14 cellular contexts compared by ENCODE assay signal in the genomic region with DNA sequence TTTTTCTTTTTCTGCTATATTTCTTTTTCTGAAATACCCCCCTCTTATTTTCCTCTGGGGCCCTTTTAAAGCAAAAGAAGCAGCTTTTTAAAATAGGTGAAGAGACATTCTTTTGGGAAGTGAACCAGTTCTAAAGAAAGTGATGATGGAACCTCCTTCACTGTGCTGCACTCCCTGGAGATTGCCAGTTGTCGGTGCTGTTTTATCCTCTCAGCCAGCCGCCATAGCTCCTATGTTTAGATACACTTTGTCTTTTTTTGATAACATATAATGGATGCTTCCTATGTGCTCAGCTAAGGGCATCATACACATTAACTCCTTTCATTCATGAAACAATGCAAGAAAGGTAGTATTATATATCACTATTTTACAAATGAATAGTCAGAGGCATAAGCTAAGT. TPM values are rescaled to one million over a fixed set of nuclear protein-coding genes. Genes with fewer than 3 reads are reported as not detected.
DNase-seq lines count a peak whose midpoint lies in the region; ATAC-seq and TF ChIP-seq lines count a peak whose summit lies in the region.
"Had no signal": no experiment of that assay in that cellular context is flagged by ENCODE, and none has a peak within 500 bp of the region (broad histone marks: within the 10 kb centered on the region; RNA-seq: fewer than 3 reads in every experiment).

No MANE protein-coding gene starts in this region.

- no peak overlapping the region for H3K14ac ChIP-seq in IMR-90 (replicated peaks; ENCODE audit: low read depth, low read length)

- CTCF ChIA-PET in AG04450 (lab: Charles Lee), result interaction anchor here (0.6 to 1.4 kb wide), 15 partner anchors 9 to 281 kb away, joined by 3 to 7 read pairs (median 3); no protein-coding TSS in a partner anchor
- CTCF ChIA-PET in IMR-90 (lab: Yijun Ruan, JAX), result interaction anchor here (0.8 to 0.9 kb wide), 2 partner anchors 11 kb away, joined by 3 to 5 read pairs; no protein-coding TSS in a partner anchor

- no peak overlapping the region for H2BK120ac ChIP-seq in IMR-90 (ENCODE audit: low read depth, low read length)

- peak; percentile 56 for TF ChIP-seq RAD21 in IMR-90 (IDR thresholded peaks at IDR 0.05; ENCODE audit: low read length)

- no peak overlapping the region for H3K18ac ChIP-seq in IMR-90 (ENCODE audit: low read depth, low read length)

- no CpG with 5 or more reads among the region's 2 CpGs for WGBS in IMR-90 (ENCODE audit: extremely low coverage in 2 of 2, insufficient read length in 1 of 2), 2 experiments

- no peaks in the 10 kb centered on the region for H3K4me1 ChIP-seq in IMR-90 (ENCODE audit: control insufficient read depth, insufficient read depth, low read length)
- H3K4me1 ChIP-seq: BLaER1, stomach had no signal

- no peaks in the 10 kb centered on the region for H4K20me1 ChIP-seq in IMR-90 (ENCODE audit: insufficient read depth, low read length)
- H4K20me1 ChIP-seq: BLaER1 had no signal

- no peaks in the 10 kb centered on the region for H3K36me3 ChIP-seq in IMR-90 (ENCODE audit: control insufficient read depth, insufficient read depth, low read length)
- H3K36me3 ChIP-seq: BLaER1, stomach had no signal

- H3K56ac ChIP-seq in IMR-90 (ENCODE audit: extremely low read depth, insufficient read depth, low read length), result 0 out of 2 replicates have a peak overlapping the region, but pooled peaks have one; percentile 9

- POLR2A ChIA-PET in AG04450 (lab: Yijun Ruan, JAX), result no interaction called here
- POLR2A ChIA-PET in IMR-90 (lab: Charles Lee; ENCODE audit: unreplicated experiment), result no interaction called here

- no peak overlapping the region for H4K5ac ChIP-seq in IMR-90 (ENCODE audit: low read depth, low read length)

- H3K27me3 ChIP-seq in AG04450 (ENCODE audit: control insufficient read depth, insufficient read depth, low read length) (no peaks in the 10 kb centered on the region), IMR-90 (ENCODE audit: control insufficient read depth, insufficient read depth, low read length) (no peaks in the 10 kb centered on the region)
- H3K27me3 ChIP-seq: BLaER1, stomach had no signal

- no peak overlapping the region for H2AFZ ChIP-seq in IMR-90 (replicated peaks; ENCODE audit: low read length, poor library complexity)

- H2BK20ac ChIP-seq in IMR-90 (ENCODE audit: low read depth, low read length), result no peak overlapping the region

- H3K4me3 ChIP-seq in AG04450 (ENCODE audit: low read depth, low read length), result no peak overlapping the region
- H3K4me3 ChIP-seq in IMR-90 (ENCODE audit: insufficient read depth, low read depth, low read length), result no peak overlapping the region
- H3K4me3 ChIP-seq: BLaER1, stomach had no signal

- no peak overlapping the region for H4K8ac ChIP-seq in IMR-90 (ENCODE audit: low read depth in 2 of 2, low read length in 2 of 2)

- ATAC-seq in IMR-90 (ENCODE audit: low read depth) (peak; percentile 94), left colon (peak; percentile 51)
- ATAC-seq: natural killer cell treated with Interleukin-12 subunit alpha and Interleukin-12 subunit beta and Interleukin-15 and Interleukin-18, amount 100 ng/mL, for 72 hours had no signal

- no peaks in the 10 kb centered on the region for H3K79me1 ChIP-seq in IMR-90 (ENCODE audit: low read depth in 1 of 2, low read length in 2 of 2)

- H2BK15ac ChIP-seq in IMR-90 (ENCODE audit: low read depth, low read length), result no peak overlapping the region

- no peak overlapping the region for H3K23ac ChIP-seq in IMR-90 (ENCODE audit: low read depth, low read length)

- H4K91ac ChIP-seq in IMR-90 (ENCODE audit: insufficient read depth, low read depth, low read length), result no peak overlapping the region

- H2BK5ac ChIP-seq in IMR-90 (ENCODE audit: low read depth, low read length, poor library complexity, severe bottlenecking), result no peak overlapping the region

- H2AK5ac ChIP-seq in IMR-90 (ENCODE audit: low read depth, low read length), result no peak overlapping the region

- dilution Hi-C loops in IMR-90 (cut with HindIII; ENCODE audit: low sequenced_read_pairs, unreplicated experiment), result no loop called here

- DNase-seq in AG04450 (ENCODE audit: low read depth, low spot score) (no peak), IMR-90 (peak; percentile 28), cerebellar cortex (ENCODE audit: low spot score) (peak; percentile 7), left colon (no peak), DMS114 treated with DMSO at 0.1 percent for 48 hours (lab: John Stamatoyannopoulos, UW; ENCODE audit: unreplicated experiment) (no peak), ACHN (no peak), NCI-H345 treated with DMSO at 0.1 percent for 48 hours (lab: John Stamatoyannopoulos, UW; ENCODE audit: unreplicated experiment) (no peak), DMS 273 treated with DMSO at 0.1 percent for 48 hours (lab: John Stamatoyannopoulos, UW) (no peak)
- DNase-seq: activated CD4-positive, alpha-beta T cell treated with anti-CD3 and anti-CD28 coated beads for 48 hours; activated naive CD4-positive, alpha-beta T cell treated with anti-CD3 and anti-CD28 coated beads for 36 hours; HCEC 1CT; stomach had no signal

- no peak overlapping the region for H3K9ac ChIP-seq in IMR-90 (ENCODE audit: low read depth, low read length)
- H3K9ac ChIP-seq: BLaER1 had no signal

- H3K9me3 ChIP-seq in AG04450 (ENCODE audit: control insufficient read depth, insufficient read depth, low read length) (no peaks in the 10 kb centered on the region), IMR-90 (ENCODE audit: control insufficient read depth, insufficient read depth, low read length) (no peaks in the 10 kb centered on the region)
- H3K9me3 ChIP-seq: BLaER1, stomach had no signal

- H2AK9ac ChIP-seq in IMR-90 (replicated peaks; ENCODE audit: low read depth, low read length, poor library complexity), result no peak overlapping the region

- no TSS peak for BruUV-seq in IMR-90 (replicated peaks; lab: Mats Ljungman, UMichigan)

- H3K27ac ChIP-seq in AG04450 (ENCODE audit: low read depth, low read length), result no peak overlapping the region
- H3K27ac ChIP-seq in IMR-90 (ENCODE audit: insufficient read depth, low read length), result no peak overlapping the region
- H3K27ac ChIP-seq: BLaER1, stomach had no signal

- in situ Hi-C loops in IMR-90 (cut with MboI; ENCODE audit: low sequenced_read_pairs) (no loop called here), ACHN (cut with HindIII; ENCODE audit: low pct_ligation_motif_present, low pct_unique_long_range_greater_than_20kb, low sequenced_read_pairs) (no loop called here)

- TF ChIP-seq CTCF in AG04450 (IDR thresholded peaks at IDR 0.05; ENCODE audit: low read depth, low read length) (peak; percentile 60), IMR-90 (conservative IDR thresholded peaks at IDR 0.05; ENCODE audit: low read depth, low read length) (peak; percentile 47)

- H3K9me1 ChIP-seq in IMR-90 (ENCODE audit: insufficient read depth, low read length), result no peaks in the 10 kb centered on the region

- H3K4ac ChIP-seq in IMR-90 (ENCODE audit: low read depth, low read length), result no peak overlapping the region

- no peak overlapping the region for H3K4me2 ChIP-seq in IMR-90 (ENCODE audit: low read depth, low read length)
- H3K4me2 ChIP-seq: BLaER1 had no signal

- TF ChIP-seq POLR2A in IMR-90 (IDR thresholded peaks at IDR 0.05; ENCODE audit: low read depth, low read length), result no peak

- intact Hi-C loops in IMR-90 (cut with micrococcal nuclease), result no loop called here
- intact Hi-C loops in left colon (cut with DNase I, micrococcal nuclease), result no loop called here

TF ChIP-seq in IMR-90, 13 proteins besides CTCF, POLR2A, EP300 and RAD21:
- TF ChIP-seq MXI1 (IDR thresholded peaks at IDR 0.05; ENCODE audit: borderline replicate concordance, low read depth, low read length) (no peak), SMC3 (IDR thresholded peaks at IDR 0.05; ENCODE audit: low read depth, low read length) (0 out of 2 replicates have a peak, but pooled peaks have one; percentile 29)

RNA-seq across cellular contexts. Expression of a gene that starts 14.0 kb away (rescaled TPM):
- polyA plus RNA-seq in AG04450 (2011; rRNA removed) (2.3 and 3.4 TPM in 2 replicates), IMR-90 (2012; rRNA removed) (0.87 and 1.8 TPM in 2 replicates)
- polyA minus RNA-seq in AG04450 (2011; rRNA and poly(A)+ RNA removed), result 0.64 and 1.00 TPM in 2 replicates
- total RNA-seq in IMR-90 (2012; rRNA removed) (0.90 and 1.9 TPM in 2 replicates), left colon (under 1 TPM in 1 of 2 donors, not detected in 1; 0.50 TPM)
- polyA plus RNA-seq in IMR-90 (2012; cell fraction: cytosol; rRNA removed), result 0.27 and 0.32 TPM in 2 replicates
- polyA plus RNA-seq in IMR-90 (2012; cell fraction: nucleus; rRNA removed; ENCODE audit: low replicate concordance), result 0.07 and 0.47 TPM in 2 replicates
- total RNA-seq: activated naive CD4-positive, alpha-beta T cell treated with anti-CD3 and anti-CD28 coated beads for 36 hours; natural killer cell treated with Interleukin-12 subunit alpha and Interleukin-12 subunit beta and Interleukin-15 and Interleukin-18, amount 100 ng/mL, for 72 hours had no signal

RNA-seq across cellular contexts. Expression of a gene that starts 49.0 kb away (rescaled TPM):
- 117 and 144 TPM in 2 replicates for polyA plus RNA-seq in AG04450 (2011; rRNA removed)
- polyA minus RNA-seq in AG04450 (2011; rRNA and poly(A)+ RNA removed), result 341 and 355 TPM in 2 replicates
- 207 and 251 TPM in 2 replicates for total RNA-seq in IMR-90 (2012; rRNA removed)
- polyA plus RNA-seq in IMR-90 (2012; rRNA removed), result 116 and 121 TPM in 2 replicates
- polyA plus RNA-seq in IMR-90 (2012; cell fraction: cytosol; rRNA removed), result 43.6 and 73.6 TPM in 2 replicates
- 55.7 and 77.4 TPM in 2 replicates for polyA plus RNA-seq in IMR-90 (2012; cell fraction: nucleus; rRNA removed; ENCODE audit: low replicate concordance)
- 10 to 100 TPM; 46.2 to 49.1 TPM for total RNA-seq in left colon

Comparison
In these comparisons a context has a peak if more than half of its experiments do, and no peak if none do; other contexts are left out.
1. DNase-seq: peak in IMR-90 (single experiment) and cerebellar cortex (single experiment); none in AG04450 (single experiment), left colon (0 of 2), DMS114 treated with DMSO at 0.1 percent for 48 hours (single experiment), ACHN (single experiment), NCI-H345 treated with DMSO at 0.1 percent for 48 hours (single experiment) and DMS 273 treated with DMSO at 0.1 percent for 48 hours (single experiment).